In genomic region chr1:230957580-230957989, GRCh38 we compare ENCODE assay signal across 10 cellular contexts. TPM values are rescaled to one million over a fixed set of nuclear protein-coding genes. Genes with fewer than 3 reads are reported as not detected.
DNase-seq lines count a peak whose midpoint lies in the region; ATAC-seq and TF ChIP-seq lines count a peak whose summit lies in the region.
"Had no signal": no experiment of that assay in that cellular context is flagged by ENCODE, and none has a peak within 500 bp of the region (broad histone marks: within the 10 kb centered on the region; RNA-seq: fewer than 3 reads in every experiment).

No MANE protein-coding gene starts in this region.

- DNase-seq in left colon = no peak
- DNase-seq in midbrain (lab: John Stamatoyannopoulos, UW) = no peak
- DNase-seq in Calu3 = no peak
- DNase-seq in KBM-7 = no peak
- DNase-seq in anterior cingulate cortex (lab: John Stamatoyannopoulos, UW) = no peak
- DNase-seq: CD4-positive, CD25-positive, alpha-beta regulatory T cell; RPMI8226 had no signal

- no peak overlapping the region for H3K4me3 Mint-ChIP-seq in Calu3 (ENCODE audit: low read depth, unreplicated experiment)
- H3K4me3 Mint-ChIP-seq: CD4-positive, CD25-positive, alpha-beta regulatory T cell had no signal

- in situ Hi-C loops in KBM-7 (cut with MboI; ENCODE audit: low pct_unique_long_range_greater_than_20kb, low sequenced_read_pairs) = no loop called here

- BruUV-seq in Calu3 (replicated peaks; lab: Mats Ljungman, UMichigan) = no TSS peak

- TF ChIP-seq CTCF in Calu3 (IDR thresholded peaks at IDR 0.05; ENCODE audit: unreplicated experiment) = no peak

- CTCF ChIA-PET in Calu3 (lab: Charles Lee) = no interaction called here

- no peaks in the 10 kb centered on the region for H3K36me3 Mint-ChIP-seq in Calu3 (ENCODE audit: insufficient read depth, unreplicated experiment)

- no peaks in the 10 kb centered on the region for H3K9me3 Mint-ChIP-seq in Calu3 (ENCODE audit: low read depth, unreplicated experiment)
- H3K9me3 Mint-ChIP-seq: CD4-positive, CD25-positive, alpha-beta regulatory T cell had no signal

- intact Hi-C loops in left colon (cut with DNase I, micrococcal nuclease) (no loop called here), Calu3 (cut with micrococcal nuclease; ENCODE audit: unreplicated experiment) (no loop called here)

- H3K27ac Mint-ChIP-seq in Calu3 (ENCODE audit: unreplicated experiment) = no peak overlapping the region
- H3K27ac Mint-ChIP-seq: CD4-positive, CD25-positive, alpha-beta regulatory T cell had no signal

- no peaks in the 10 kb centered on the region for H3K27me3 Mint-ChIP-seq in Calu3 (ENCODE audit: unreplicated experiment)
- H3K27me3 Mint-ChIP-seq: CD4-positive, CD25-positive, alpha-beta regulatory T cell had no signal

- no peaks in the 10 kb centered on the region for H3K4me1 Mint-ChIP-seq in Calu3 (ENCODE audit: low read depth, unreplicated experiment)

- ATAC-seq in GM18858 (IDR thresholded peaks at IDR 0.05; ENCODE audit: unreplicated experiment) (peak; percentile 88), GM21528 (IDR thresholded peaks at IDR 0.05; ENCODE audit: low FRiP score, unreplicated experiment) (peak; percentile 91), HG03103 (IDR thresholded peaks at IDR 0.05; ENCODE audit: low read depth, unreplicated experiment) (peak; percentile 63), left colon (peak; percentile 40)

RNA-seq across cellular contexts. Expression of gene TTC13, which starts 21.1 kb away (rescaled TPM):
- total RNA-seq in left colon (10 to 100 TPM; 32.2 to 35.7 TPM), Calu3 (2022) (29.0 and 35.6 TPM in 2 replicates)

RNA-seq across cellular contexts. Expression of gene ARV1, which starts 21.3 kb away (rescaled TPM):
- 10 to 100 TPM; 23.4 to 29.7 TPM for total RNA-seq in left colon
- total RNA-seq in Calu3 (2022) = 17.1 and 19.4 TPM in 2 replicates

Comparison
In these comparisons a context has a peak if more than half of its experiments do, and no peak if none do; other contexts are left out.
1. ATAC-seq: peak in every context shown above with its lines; median percentile 91 in GM21528; 88 in GM18858; 63 in HG03103; 40 in left colon.